Comparison of ENCODE assay signal across 20 cellular contexts in the genomic region with DNA sequence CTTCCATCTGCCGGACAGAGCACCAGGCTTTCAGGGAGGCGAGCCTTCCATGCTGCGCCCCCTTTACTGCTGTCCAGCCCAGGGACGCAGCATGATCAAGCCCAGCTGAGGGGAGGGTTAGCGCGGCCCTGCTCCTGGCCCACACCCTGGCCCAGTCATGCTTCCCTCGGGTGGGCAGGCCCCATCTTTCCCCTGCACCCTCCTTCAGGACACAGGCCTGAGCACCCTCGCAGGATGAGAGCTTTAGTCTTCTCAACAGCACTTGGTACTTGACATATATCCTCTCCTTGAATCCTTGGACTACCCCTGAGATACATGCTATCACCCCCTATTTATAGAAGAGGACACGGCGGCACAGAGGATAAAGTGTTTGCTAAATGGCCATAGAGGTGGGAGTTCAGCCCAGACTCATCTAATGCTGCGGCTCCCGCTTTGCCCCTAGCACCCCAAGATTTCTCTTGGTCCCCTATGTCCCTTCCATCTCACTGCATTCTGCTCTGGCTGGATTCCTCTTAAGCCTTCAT. TPM values are rescaled to one million over a fixed set of nuclear protein-coding genes. Genes with fewer than 3 reads are reported as not detected.
DNase-seq lines count a peak whose midpoint lies in the region; ATAC-seq and TF ChIP-seq lines count a peak whose summit lies in the region.
"Had no signal": no experiment of that assay in that cellular context is flagged by ENCODE, and none has a peak within 500 bp of the region (broad histone marks: within the 10 kb centered on the region; RNA-seq: fewer than 3 reads in every experiment).

No MANE protein-coding gene starts in this region.

- no peak for TF ChIP-seq CTCF in RWPE1 (conservative IDR thresholded peaks at IDR 0.05; ENCODE audit: low read depth)
- no peak for TF ChIP-seq CTCF in neural progenitor cell (IDR thresholded peaks at IDR 0.05)
- TF ChIP-seq CTCF in tibial artery (IDR thresholded peaks at IDR 0.05) = no peak

- H3K9me3 Mint-ChIP-seq in neural progenitor cell = no peaks in the 10 kb centered on the region
- no peaks in the 10 kb centered on the region for H3K9me3 Mint-ChIP-seq in stimulated activated naive B cell treated with anti-CD40 and anti-IgM and Interleukin-4, amounts not matched to agents 10 μg/mL and 1 μg/mL and 100 μg/mL, for 72 hours

- no peaks in the 10 kb centered on the region for H3K9me3 ChIP-seq in right cardiac atrium (ENCODE audit: control insufficient read depth, low read length)
- H3K9me3 ChIP-seq in neural progenitor cell (ENCODE audit: low read depth) = no peaks in the 10 kb centered on the region
- no peaks in the 10 kb centered on the region for H3K9me3 ChIP-seq in tibial artery
- H3K9me3 ChIP-seq: A549, SJCRH30 had no signal

- POLR2A ChIA-PET in RWPE1 (lab: Yijun Ruan, JAX; ENCODE audit: low non-redundant PET) = no interaction called here

- no peaks in the 10 kb centered on the region for H3K79me2 ChIP-seq in neural progenitor cell (ENCODE audit: low read depth)

- H3K27ac Mint-ChIP-seq in neural progenitor cell = peak overlapping the region; percentile 64
- H3K27ac Mint-ChIP-seq in stimulated activated naive B cell treated with anti-CD40 and anti-IgM and Interleukin-4, amounts not matched to agents 10 μg/mL and 1 μg/mL and 100 μg/mL, for 72 hours = peak overlapping the region; percentile 94

- H3K4me1 ChIP-seq in right cardiac atrium (ENCODE audit: control insufficient read depth, insufficient read depth, low read length) (no peaks in the 10 kb centered on the region), neural progenitor cell (no peaks in the 10 kb centered on the region), tibial artery (no peaks in the 10 kb centered on the region)
- H3K4me1 ChIP-seq: A549, SJCRH30 had no signal

- CTCF ChIA-PET in RWPE1 (lab: Yijun Ruan, JAX) = no interaction called here

- ATAC-seq in Right ventricle myocardium superior (ENCODE audit: poor library complexity) (peak; percentile 7), right cardiac atrium (no peak)
- no peak for ATAC-seq in stimulated activated naive B cell treated with anti-CD40 and anti-IgM and Interleukin-4, amounts not matched to agents 10 μg/mL and 1 μg/mL and 100 μg/mL, for 72 hours (replicated peaks)
- ATAC-seq: A549 had no signal

- no peak for DNase-seq in Right ventricle myocardium superior
- no peak for DNase-seq in right cardiac atrium
- no peak for DNase-seq in RWPE1 (ENCODE audit: low spot score)
- DNase-seq in neural progenitor cell (ENCODE audit: low spot score) = no peak
- no peak for DNase-seq in stimulated activated naive B cell treated with anti-CD40 and anti-IgM and Interleukin-4, amounts not matched to agents 10 μg/mL and 1 μg/mL and 100 μg/mL, for 72 hours
- DNase-seq in tibial artery = no peak
- no peak for DNase-seq in DMS 273 (lab: John Stamatoyannopoulos, UW; ENCODE audit: unreplicated experiment)
- no peak for DNase-seq in cortex of kidney (lab: John Stamatoyannopoulos, UW)
- DNase-seq: C1 segment of cervical spinal cord, H7, MV-4-11, NCI-H1417, NCI-H187 treated with DMSO at 0.1 percent for 48 hours, NCI-H2227 treated with DMSO at 0.1 percent for 48 hours, NCI-H510A treated with DMSO at 0.1 percent for 48 hours, NCI-H774, OCI-M1, SJCRH30 had no signal

- H3K36me3 ChIP-seq in neural progenitor cell (no peaks in the 10 kb centered on the region), tibial artery (peaks cover 23 to 100% (median 79%) of the 10 kb centered on the region in 3 donors)

- H4K20me1 ChIP-seq in neural progenitor cell (ENCODE audit: low read depth) = no peaks in the 10 kb centered on the region

- H3K27me3 ChIP-seq in right cardiac atrium (ENCODE audit: control insufficient read depth, insufficient read depth) (no peaks in the 10 kb centered on the region), neural progenitor cell (no peaks in the 10 kb centered on the region), tibial artery (no peaks in the 10 kb centered on the region)
- H3K27me3 ChIP-seq: SJCRH30 had no signal

- H3K27ac ChIP-seq in right cardiac atrium (ENCODE audit: low read length) = no peak overlapping the region
- peak overlapping the region; percentile 16; the same call in 1 of the 2 replicates for H3K27ac ChIP-seq in RWPE1
- H3K27ac ChIP-seq in neural progenitor cell = no peak overlapping the region
- no peak overlapping the region for H3K27ac ChIP-seq in tibial artery
- H3K27ac ChIP-seq: A549, KMS-11, SJCRH30 had no signal

- H3K36me3 Mint-ChIP-seq in neural progenitor cell = peaks cover 12% of the 10 kb centered on the region
- peaks cover 83 to 91% of the 10 kb centered on the region in 2 donors for H3K36me3 Mint-ChIP-seq in stimulated activated naive B cell treated with anti-CD40 and anti-IgM and Interleukin-4, amounts not matched to agents 10 μg/mL and 1 μg/mL and 100 μg/mL, for 72 hours

- no peaks in the 10 kb centered on the region for H3K4me1 Mint-ChIP-seq in neural progenitor cell
- peaks cover 19 to 37% of the 10 kb centered on the region in 2 donors for H3K4me1 Mint-ChIP-seq in stimulated activated naive B cell treated with anti-CD40 and anti-IgM and Interleukin-4, amounts not matched to agents 10 μg/mL and 1 μg/mL and 100 μg/mL, for 72 hours

- no peak overlapping the region for H3K4me2 ChIP-seq in neural progenitor cell
- H3K4me2 ChIP-seq: A549, KMS-11 had no signal

- H3K4me3 Mint-ChIP-seq in neural progenitor cell = no peak overlapping the region
- H3K4me3 Mint-ChIP-seq in stimulated activated naive B cell treated with anti-CD40 and anti-IgM and Interleukin-4, amounts not matched to agents 10 μg/mL and 1 μg/mL and 100 μg/mL, for 72 hours = no peak overlapping the region

- intact Hi-C loops in Right ventricle myocardium superior (cut with DNase I) (no loop called here), right cardiac atrium (cut with DNase I) (no loop called here), tibial artery (cut with DNase I; ENCODE audit: low total_unique reads) (loop anchor here (10.0 kb wide), 1 partner anchor 302 kb away; no protein-coding TSS in a partner anchor)

- peaks cover 2% of the 10 kb centered on the region for H3K27me3 Mint-ChIP-seq in neural progenitor cell (ENCODE audit: insufficient read depth, low read depth)
- H3K27me3 Mint-ChIP-seq in stimulated activated naive B cell treated with anti-CD40 and anti-IgM and Interleukin-4, amounts not matched to agents 10 μg/mL and 1 μg/mL and 100 μg/mL, for 72 hours = no peaks in the 10 kb centered on the region

- no peak overlapping the region for H3K9ac ChIP-seq in neural progenitor cell
- H3K9ac ChIP-seq: KMS-11 had no signal

- H2AFZ ChIP-seq in neural progenitor cell (replicated peaks) = no peak overlapping the region

- H3K4me3 ChIP-seq in right cardiac atrium (ENCODE audit: low read length) = no peak overlapping the region
- no peak overlapping the region for H3K4me3 ChIP-seq in neural progenitor cell
- H3K4me3 ChIP-seq in tibial artery = no peak overlapping the region
- H3K4me3 ChIP-seq: A549, SJCRH30 had no signal

- no peaks in the 10 kb centered on the region for H3F3A ChIP-seq in neural progenitor cell (ENCODE audit: low read depth)

- 88% methylated on average over 12 of the region's 12 CpGs for WGBS in right cardiac atrium

RNA-seq across cellular contexts. Expression of gene FRAT2, which starts 32.7 kb away (rescaled TPM):
- total RNA-seq in Right ventricle myocardium superior (8.4 TPM), right cardiac atrium (1 to 10 TPM; 5.0 to 7.6 (median 7.5) TPM), neural progenitor cell (ENCODE audit: low replicate concordance) (14.9 and 27.4 TPM in 2 replicates)
- 3.4 TPM for polyA plus RNA-seq in right cardiac atrium

RNA-seq across cellular contexts. Expression of gene RRP12, which starts 34.0 kb away (rescaled TPM):
- total RNA-seq in Right ventricle myocardium superior = 10.9 TPM
- 10 to 100 TPM; 10.8 to 21.2 (median 14.2) TPM for total RNA-seq in right cardiac atrium
- 18.4 TPM for polyA plus RNA-seq in right cardiac atrium
- total RNA-seq in neural progenitor cell (ENCODE audit: low replicate concordance) = 6.1 and 13.8 TPM in 2 replicates

RNA-seq across cellular contexts. Expression of gene FRAT1, which starts 48.1 kb away (rescaled TPM):
- total RNA-seq in Right ventricle myocardium superior (5.3 TPM), right cardiac atrium (1 to 10 TPM; 1.6 to 6.6 (median 6.1) TPM), neural progenitor cell (ENCODE audit: low replicate concordance) (2.0 and 8.8 TPM in 2 replicates)
- polyA plus RNA-seq in right cardiac atrium = 2.7 TPM

RNA-seq across cellular contexts. Expression of gene PGAM1, which starts 58.8 kb away (rescaled TPM):
- 187 TPM for total RNA-seq in Right ventricle myocardium superior
- 100 to 1,000 TPM; 245 to 330 (median 314) TPM for total RNA-seq in right cardiac atrium
- 204 TPM for polyA plus RNA-seq in right cardiac atrium
- total RNA-seq in neural progenitor cell (ENCODE audit: low replicate concordance) = 887 and 1,352 TPM in 2 replicates
